ENCODE assay signal across 1 cellular context in the genomic region with DNA sequence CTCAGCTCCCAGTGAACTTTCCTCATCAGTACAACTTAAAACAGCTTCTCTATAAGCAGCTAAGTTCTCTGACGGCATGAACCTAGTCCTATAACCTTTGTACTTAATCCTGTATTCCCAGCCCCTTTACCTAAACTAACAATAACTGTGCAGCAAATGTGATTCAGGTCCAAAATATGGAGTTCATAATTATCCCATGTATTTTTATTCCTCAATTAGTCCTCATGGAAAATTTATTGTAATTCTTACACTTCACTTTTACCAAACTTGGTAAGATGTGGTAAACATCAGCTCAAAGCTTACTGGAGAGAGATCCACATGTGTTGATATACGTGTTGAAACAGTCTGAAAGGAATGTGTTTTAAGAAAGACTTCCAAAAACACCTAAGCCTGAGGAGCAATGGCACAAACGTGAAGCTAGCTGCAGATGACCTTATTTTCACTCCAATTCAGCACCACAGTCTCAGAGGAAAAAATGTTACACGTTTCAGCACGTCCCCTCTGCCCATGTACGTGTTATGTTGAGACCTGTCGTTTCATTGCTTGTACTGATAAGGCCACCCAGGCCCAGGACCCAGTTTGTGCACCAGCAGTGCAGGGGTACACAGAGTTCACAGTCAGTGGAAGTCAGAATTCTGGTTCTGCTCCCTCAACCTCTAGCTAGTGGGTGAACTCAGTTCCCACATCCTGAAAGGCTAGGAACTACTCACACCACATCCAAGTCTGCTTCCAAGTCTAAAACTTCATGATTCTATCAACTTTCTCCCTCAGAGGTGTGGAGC.
A peak's percentile ranks its signal among the peaks of the same experiment; 100 is the strongest.
TF ChIP-seq lines count a peak whose summit lies in the region.

No MANE protein-coding gene starts in this region.

TF ChIP-seq in HepG2, 621 proteins besides CTCF, POLR2A, EP300 and RAD21 (continued from another document and continues in another):
- TF ChIP-seq KLF11 (CRISPR knock-in tag; IDR thresholded peaks at IDR 0.05) (no peak), ZBTB7B (CRISPR knock-in tag; IDR thresholded peaks at IDR 0.05) (peak; percentile 72; the same call in 1 of the 2 replicates), ATF2 (CRISPR knock-in tag; IDR thresholded peaks at IDR 0.05) (0 out of 2 replicates have a peak, but pooled peaks have one; percentile 4), GABPB1 (CRISPR knock-in tag; IDR thresholded peaks at IDR 0.05) (no peak), NFATC3 (CRISPR knock-in tag; IDR thresholded peaks at IDR 0.05) (peak; percentile 69; the same call in 1 of the 2 replicates), ZNF776 (CRISPR knock-in tag; IDR thresholded peaks at IDR 0.05) (no peak), KMT2B (CRISPR knock-in tag; IDR thresholded peaks at IDR 0.05) (peak; percentile 62), KAT7 (CRISPR knock-in tag; IDR thresholded peaks at IDR 0.05; ENCODE audit: borderline replicate concordance) (0 out of 2 replicates have a peak, but pooled peaks have one; percentile 33), ZNF775 (CRISPR knock-in tag; IDR thresholded peaks at IDR 0.05; ENCODE audit: borderline replicate concordance) (peak; percentile 95), AHDC1 (CRISPR knock-in tag; IDR thresholded peaks at IDR 0.05; ENCODE audit: borderline replicate concordance) (0 out of 2 replicates have a peak, but pooled peaks have one; percentile 32), HOMEZ (CRISPR knock-in tag; IDR thresholded peaks at IDR 0.05; ENCODE audit: low read depth) (0 out of 2 replicates have a peak, but pooled peaks have one; percentile 61), ZNF644 (CRISPR knock-in tag; IDR thresholded peaks at IDR 0.05; ENCODE audit: low read depth) (no peak), SOX6 (IDR thresholded peaks at IDR 0.05) (no peak), SOX6 (CRISPR knock-in tag; IDR thresholded peaks at IDR 0.05) (peak; percentile 41; the same call in 1 of the 2 replicates), ZNF652 (CRISPR knock-in tag; IDR thresholded peaks at IDR 0.05; ENCODE audit: borderline replicate concordance, low read depth) (peak; percentile 7; the same call in 1 of the 2 replicates), BHLHE40 (IDR thresholded peaks at IDR 0.05; ENCODE audit: low read length) (no peak), GATAD2A (CRISPR knock-in tag; IDR thresholded peaks at IDR 0.05) (peak; percentile 73), KDM2A (CRISPR knock-in tag; IDR thresholded peaks at IDR 0.05; ENCODE audit: borderline replicate concordance, low read depth) (peak; percentile 50; the same call in 1 of the 2 replicates), HOXA3 (CRISPR knock-in tag; IDR thresholded peaks at IDR 0.05) (peak; percentile 56), FOSL1 (CRISPR knock-in tag; IDR thresholded peaks at IDR 0.05; ENCODE audit: borderline replicate concordance) (no peak), SOX5 (CRISPR knock-in tag; IDR thresholded peaks at IDR 0.05; ENCODE audit: borderline replicate concordance) (peak; percentile 64), SNAPC4 (CRISPR knock-in tag; IDR thresholded peaks at IDR 0.05) (no peak), AHR (CRISPR knock-in tag; IDR thresholded peaks at IDR 0.05) (no peak; the same call in 1 of the 2 replicates), ZNF510 (CRISPR knock-in tag; IDR thresholded peaks at IDR 0.05; ENCODE audit: low read depth) (0 out of 2 replicates have a peak, but pooled peaks have one; percentile 10), SUZ12 (IDR thresholded peaks at IDR 0.05; ENCODE audit: low read depth, low read length) (no peak), IRF2 (CRISPR knock-in tag; IDR thresholded peaks at IDR 0.05) (peak; percentile 60; the same call in 1 of the 2 replicates), ZNF549 (CRISPR knock-in tag; IDR thresholded peaks at IDR 0.05) (no peak), SNAPC2 (CRISPR knock-in tag; IDR thresholded peaks at IDR 0.05) (peak; percentile 62; the same call in 1 of the 2 replicates), ZNF713 (CRISPR knock-in tag; IDR thresholded peaks at IDR 0.05) (0 out of 2 replicates have a peak, but pooled peaks have one; percentile 22), ZNF256 (CRISPR knock-in tag; conservative IDR thresholded peaks at IDR 0.05) (0 out of 2 replicates have a peak, but pooled peaks have one; percentile 43)
- TF ChIP-seq, protein P1, sequence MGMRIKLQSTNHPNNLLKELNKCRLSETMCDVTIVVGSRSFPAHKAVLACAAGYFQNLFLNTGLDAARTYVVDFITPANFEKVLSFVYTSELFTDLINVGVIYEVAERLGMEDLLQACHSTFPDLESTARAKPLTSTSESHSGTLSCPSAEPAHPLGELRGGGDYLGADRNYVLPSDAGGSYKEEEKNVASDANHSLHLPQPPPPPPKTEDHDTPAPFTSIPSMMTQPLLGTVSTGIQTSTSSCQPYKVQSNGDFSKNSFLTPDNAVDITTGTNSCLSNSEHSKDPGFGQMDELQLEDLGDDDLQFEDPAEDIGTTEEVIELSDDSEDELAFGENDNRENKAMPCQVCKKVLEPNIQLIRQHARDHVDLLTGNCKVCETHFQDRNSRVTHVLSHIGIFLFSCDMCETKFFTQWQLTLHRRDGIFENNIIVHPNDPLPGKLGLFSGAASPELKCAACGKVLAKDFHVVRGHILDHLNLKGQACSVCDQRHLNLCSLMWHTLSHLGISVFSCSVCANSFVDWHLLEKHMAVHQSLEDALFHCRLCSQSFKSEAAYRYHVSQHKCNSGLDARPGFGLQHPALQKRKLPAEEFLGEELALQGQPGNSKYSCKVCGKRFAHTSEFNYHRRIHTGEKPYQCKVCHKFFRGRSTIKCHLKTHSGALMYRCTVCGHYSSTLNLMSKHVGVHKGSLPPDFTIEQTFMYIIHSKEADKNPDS (CRISPR knock-in tag; IDR thresholded peaks at IDR 0.05) = 0 out of 2 replicates have a peak, but pooled peaks have one; percentile 27
- TF ChIP-seq, protein P2, sequence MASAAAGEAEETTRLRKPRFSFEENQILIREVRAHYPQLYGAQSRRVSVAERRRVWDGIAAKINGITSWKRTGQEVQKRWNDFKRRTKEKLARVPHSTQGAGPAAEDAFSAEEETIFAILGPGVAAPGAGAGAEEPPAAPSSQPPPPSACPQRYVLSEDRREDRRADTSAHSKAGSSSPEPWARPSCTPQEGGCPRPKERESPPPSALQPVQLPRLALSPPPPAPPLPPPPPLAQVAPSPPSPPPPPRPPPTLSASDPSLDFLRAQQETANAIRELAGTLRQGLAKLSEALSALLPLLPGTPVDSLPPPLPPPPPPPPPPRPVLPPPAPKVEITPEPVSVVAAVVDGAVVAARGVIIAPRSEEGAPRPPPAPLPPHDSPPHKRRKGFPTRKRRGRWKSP (CRISPR knock-in tag; IDR thresholded peaks at IDR 0.05) = peak; percentile 69; the same call in 1 of the 2 replicates
- TF ChIP-seq, protein P3, sequence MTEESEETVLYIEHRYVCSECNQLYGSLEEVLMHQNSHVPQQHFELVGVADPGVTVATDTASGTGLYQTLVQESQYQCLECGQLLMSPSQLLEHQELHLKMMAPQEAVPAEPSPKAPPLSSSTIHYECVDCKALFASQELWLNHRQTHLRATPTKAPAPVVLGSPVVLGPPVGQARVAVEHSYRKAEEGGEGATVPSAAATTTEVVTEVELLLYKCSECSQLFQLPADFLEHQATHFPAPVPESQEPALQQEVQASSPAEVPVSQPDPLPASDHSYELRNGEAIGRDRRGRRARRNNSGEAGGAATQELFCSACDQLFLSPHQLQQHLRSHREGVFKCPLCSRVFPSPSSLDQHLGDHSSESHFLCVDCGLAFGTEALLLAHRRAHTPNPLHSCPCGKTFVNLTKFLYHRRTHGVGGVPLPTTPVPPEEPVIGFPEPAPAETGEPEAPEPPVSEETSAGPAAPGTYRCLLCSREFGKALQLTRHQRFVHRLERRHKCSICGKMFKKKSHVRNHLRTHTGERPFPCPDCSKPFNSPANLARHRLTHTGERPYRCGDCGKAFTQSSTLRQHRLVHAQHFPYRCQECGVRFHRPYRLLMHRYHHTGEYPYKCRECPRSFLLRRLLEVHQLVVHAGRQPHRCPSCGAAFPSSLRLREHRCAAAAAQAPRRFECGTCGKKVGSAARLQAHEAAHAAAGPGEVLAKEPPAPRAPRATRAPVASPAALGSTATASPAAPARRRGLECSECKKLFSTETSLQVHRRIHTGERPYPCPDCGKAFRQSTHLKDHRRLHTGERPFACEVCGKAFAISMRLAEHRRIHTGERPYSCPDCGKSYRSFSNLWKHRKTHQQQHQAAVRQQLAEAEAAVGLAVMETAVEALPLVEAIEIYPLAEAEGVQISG (CRISPR knock-in tag; IDR thresholded peaks at IDR 0.05) = 0 out of 2 replicates have a peak, but pooled peaks have one; percentile 26
